Comparison of ENCODE assay signal across 9 cellular contexts in the genomic region with DNA sequence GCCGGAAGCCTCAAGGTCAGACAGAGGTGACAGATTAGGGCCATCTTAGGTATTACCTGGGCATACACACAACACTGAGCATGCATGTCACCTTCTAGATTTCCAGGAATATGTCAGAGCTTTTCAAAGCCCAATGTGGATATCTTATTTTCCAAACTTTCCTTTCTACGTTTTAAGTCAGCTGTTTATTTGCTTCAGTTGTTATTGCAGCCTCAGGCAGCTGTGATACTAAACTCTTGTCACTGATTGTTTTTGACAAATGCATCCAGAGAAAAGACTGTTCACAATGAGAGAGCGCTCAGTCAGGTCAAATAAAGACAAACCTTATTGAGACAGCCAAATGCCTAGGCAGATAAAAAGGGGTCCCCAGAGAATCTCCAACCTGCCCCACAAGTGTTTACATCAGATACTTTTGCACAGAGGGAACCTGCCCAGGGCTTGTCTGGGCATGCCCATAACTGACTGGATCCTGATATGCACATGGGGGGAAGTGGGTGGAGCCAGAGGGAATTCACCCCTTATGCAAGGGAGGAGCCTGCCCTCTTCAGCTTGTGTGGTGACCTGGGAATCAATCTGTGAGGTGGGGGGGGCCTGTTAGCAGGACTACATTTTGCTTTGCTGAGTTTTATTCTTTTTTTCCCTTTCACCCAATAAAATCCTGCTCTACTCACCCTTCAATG. TPM values are rescaled to one million over a fixed set of nuclear protein-coding genes. Genes with fewer than 3 reads are reported as not detected.
DNase-seq lines count a peak whose midpoint lies in the region; ATAC-seq and TF ChIP-seq lines count a peak whose summit lies in the region.
"Had no signal": no experiment of that assay in that cellular context is flagged by ENCODE, and none has a peak within 500 bp of the region (broad histone marks: within the 10 kb centered on the region; RNA-seq: fewer than 3 reads in every experiment).

No MANE protein-coding gene starts in this region.

- peak; percentile 99 for ATAC-seq in activated CD8-positive, alpha-beta T cell treated with anti-CD3 and anti-CD28 coated beads for 36 hours
- peak; percentile 99 for ATAC-seq in stimulated activated naive CD8-positive, alpha-beta T cell treated with anti-CD3 and anti-CD28 coated beads, Interleukin-15, amount 100 ng/mL, for 72 hours
- no peak for ATAC-seq in HG03196 (IDR thresholded peaks at IDR 0.05; ENCODE audit: unreplicated experiment)

- H3K36me3 ChIP-seq in breast epithelium (no peaks in the 10 kb centered on the region), OCI-LY7 (ENCODE audit: insufficient read depth, low read length) (peaks cover 90% of the 10 kb centered on the region)

- H3K27me3 ChIP-seq in breast epithelium = no peaks in the 10 kb centered on the region

- H3K4me3 Mint-ChIP-seq in MCF 10A (ENCODE audit: unreplicated experiment) = no peak overlapping the region
- H3K4me3 Mint-ChIP-seq in activated CD8-positive, alpha-beta T cell treated with anti-CD3 and anti-CD28 coated beads for 36 hours = no peak overlapping the region
- H3K4me3 Mint-ChIP-seq in stimulated activated naive CD8-positive, alpha-beta T cell treated with anti-CD3 and anti-CD28 coated beads, Interleukin-15, amount 100 ng/mL, for 72 hours = no peak overlapping the region

- no peak overlapping the region for H3K4me2 ChIP-seq in OCI-LY7 (ENCODE audit: low read length)

- H3K9me2 ChIP-seq in OCI-LY7 (ENCODE audit: insufficient read depth, low read length) = no peaks in the 10 kb centered on the region

- H3K27me3 Mint-ChIP-seq in MCF 10A (ENCODE audit: insufficient read depth, unreplicated experiment) = no peaks in the 10 kb centered on the region
- H3K27me3 Mint-ChIP-seq in activated CD8-positive, alpha-beta T cell treated with anti-CD3 and anti-CD28 coated beads for 36 hours = no peaks in the 10 kb centered on the region
- no peaks in the 10 kb centered on the region for H3K27me3 Mint-ChIP-seq in stimulated activated naive CD8-positive, alpha-beta T cell treated with anti-CD3 and anti-CD28 coated beads, Interleukin-15, amount 100 ng/mL, for 72 hours

- H2AFZ ChIP-seq in OCI-LY7 (ENCODE audit: low read length) = no peak overlapping the region

- no peak for TF ChIP-seq CTCF in MCF 10A (IDR thresholded peaks at IDR 0.05; ENCODE audit: unreplicated experiment)
- TF ChIP-seq CTCF in breast epithelium (IDR thresholded peaks at IDR 0.05) = no peak
- TF ChIP-seq CTCF in activated CD8-positive, alpha-beta T cell treated with anti-CD3 and anti-CD28 coated beads for 36 hours (IDR thresholded peaks at IDR 0.05) = no peak
- no peak for TF ChIP-seq CTCF in OCI-LY7 (conservative IDR thresholded peaks at IDR 0.05; ENCODE audit: low read length)

- H3K79me2 ChIP-seq in OCI-LY7 (ENCODE audit: insufficient read depth, low read depth, low read length) = no peaks in the 10 kb centered on the region

- BruUV-seq in MCF 10A (replicated peaks; lab: Mats Ljungman, UMichigan) = TSS peak; percentile 11
- BruUV-seq in OCI-LY7 (replicated peaks; lab: Mats Ljungman, UMichigan) = no TSS peak

- DNase-seq in MCF 10A (ENCODE audit: unreplicated experiment) (peak; percentile 57), breast epithelium (ENCODE audit: low spot score in 2 of 2) (no peak), HT1080 (ENCODE audit: low read depth) (peak; percentile 78), OCI-LY7 (ENCODE audit: low spot score) (no peak), activated gamma-delta T cell (lab: John Stamatoyannopoulos, UW) (no peak)
- peak; percentile 78 for DNase-seq in activated CD8-positive, alpha-beta T cell treated with anti-CD3 and anti-CD28 coated beads for 36 hours
- peak; percentile 38 to 72 for DNase-seq in stimulated activated naive CD8-positive, alpha-beta T cell treated with anti-CD3 and anti-CD28 coated beads, Interleukin-15, amount 100 ng/mL, for 72 hours

- H3K9me3 ChIP-seq in breast epithelium = peaks cover 22 to 53% of the 10 kb centered on the region in 2 donors
- H3K9me3 ChIP-seq in OCI-LY7 (ENCODE audit: low read length) = peaks cover 12% of the 10 kb centered on the region; the same call in 1 of the 2 replicates

- intact Hi-C loops in MCF 10A (cut with micrococcal nuclease) = no loop called here
- intact Hi-C loops in breast epithelium (cut with DNase I; ENCODE audit: low total_unique reads) = no loop called here
- intact Hi-C loops in activated CD8-positive, alpha-beta T cell treated with anti-CD3 and anti-CD28 coated beads for 36 hours (cut with micrococcal nuclease) = no loop called here
- intact Hi-C loops in OCI-LY7 (cut with micrococcal nuclease; ENCODE audit: unreplicated experiment) = no loop called here

- H3K27ac ChIP-seq in breast epithelium (no peak overlapping the region), OCI-LY7 (ENCODE audit: low read depth, low read length, poor library complexity, severe bottlenecking) (no peak overlapping the region)

- H3K4me1 Mint-ChIP-seq in MCF 10A (ENCODE audit: insufficient read depth, unreplicated experiment) = no peaks in the 10 kb centered on the region
- H3K4me1 Mint-ChIP-seq in activated CD8-positive, alpha-beta T cell treated with anti-CD3 and anti-CD28 coated beads for 36 hours (ENCODE audit: low read depth) = peaks cover 15% of the 10 kb centered on the region
- H3K4me1 Mint-ChIP-seq in stimulated activated naive CD8-positive, alpha-beta T cell treated with anti-CD3 and anti-CD28 coated beads, Interleukin-15, amount 100 ng/mL, for 72 hours = peaks cover 19% of the 10 kb centered on the region

- no peaks in the 10 kb centered on the region for H3K4me1 ChIP-seq in breast epithelium
- no peaks in the 10 kb centered on the region for H3K4me1 ChIP-seq in OCI-LY7 (ENCODE audit: insufficient read depth, low read length, poor library complexity, severe bottlenecking)

- no peaks in the 10 kb centered on the region for H4K20me1 ChIP-seq in OCI-LY7 (ENCODE audit: insufficient read depth, low read length)

- no peaks in the 10 kb centered on the region for H3K9me3 Mint-ChIP-seq in MCF 10A (ENCODE audit: unreplicated experiment)
- H3K9me3 Mint-ChIP-seq in activated CD8-positive, alpha-beta T cell treated with anti-CD3 and anti-CD28 coated beads for 36 hours = peaks cover 10% of the 10 kb centered on the region
- peaks cover 9 to 14% of the 10 kb centered on the region in 2 donors for H3K9me3 Mint-ChIP-seq in stimulated activated naive CD8-positive, alpha-beta T cell treated with anti-CD3 and anti-CD28 coated beads, Interleukin-15, amount 100 ng/mL, for 72 hours

- H3K36me3 Mint-ChIP-seq in MCF 10A (ENCODE audit: insufficient read depth, unreplicated experiment) = peaks cover 38% of the 10 kb centered on the region
- peaks cover 62% of the 10 kb centered on the region for H3K36me3 Mint-ChIP-seq in activated CD8-positive, alpha-beta T cell treated with anti-CD3 and anti-CD28 coated beads for 36 hours (ENCODE audit: low read depth)

- POLR2A ChIA-PET in MCF 10A (lab: Yijun Ruan, JAX) (interaction anchor here (0.6 to 2.1 kb wide), 7 partner anchors 9 to 1595 kb away, joined by 3 to 9 read pairs (median 3); a partner anchor contains a TSS), OCI-LY7 (lab: Charles Lee) (interaction anchor here (0.6 to 1.4 kb wide), 2 partner anchors 29 to 1269 kb away, joined by 3 to 5 read pairs; a partner anchor contains a TSS)
- POLR2A ChIA-PET in activated CD8-positive, alpha-beta T cell treated with anti-CD3 and anti-CD28 coated beads for 36 hours (lab: Charles Lee) = interaction anchor here (1.4 kb wide), 1 partner anchor 28 kb away, joined by 6 read pairs; no protein-coding TSS in a partner anchor

- no peak for TF ChIP-seq POLR2A in breast epithelium (IDR thresholded peaks at IDR 0.05)

- H3K4me3 ChIP-seq in breast epithelium = no peak overlapping the region
- H3K4me3 ChIP-seq in OCI-LY7 (ENCODE audit: low read depth, low read length, poor library complexity, severe bottlenecking) = no peak overlapping the region
- H3K4me3 ChIP-seq: lung had no signal

- H3K27ac Mint-ChIP-seq in MCF 10A (ENCODE audit: low read depth, unreplicated experiment) = peak overlapping the region; percentile 91
- H3K27ac Mint-ChIP-seq in activated CD8-positive, alpha-beta T cell treated with anti-CD3 and anti-CD28 coated beads for 36 hours = peak overlapping the region; percentile 71
- H3K27ac Mint-ChIP-seq in stimulated activated naive CD8-positive, alpha-beta T cell treated with anti-CD3 and anti-CD28 coated beads, Interleukin-15, amount 100 ng/mL, for 72 hours = peak overlapping the region; percentile 77 to 97

- CTCF ChIA-PET in MCF 10A (lab: Yijun Ruan, JAX) = interaction anchor here (2.1 kb wide), 1 partner anchor 28 kb away, joined by 10 read pairs; a partner anchor contains a TSS
- CTCF ChIA-PET in activated CD8-positive, alpha-beta T cell treated with anti-CD3 and anti-CD28 coated beads for 36 hours (lab: Charles Lee) = interaction anchor here (0.7 to 3.1 kb wide), 3 partner anchors 12 to 28 kb away, joined by 3 to 10 read pairs (median 5); a partner anchor contains a TSS
- CTCF ChIA-PET in OCI-LY7 (lab: Charles Lee; ENCODE audit: unreplicated experiment) = no interaction called here

RNA-seq across cellular contexts. Expression of a gene that starts 28.5 kb away (rescaled TPM):
- 45.2 and 56.5 TPM in 2 replicates for total RNA-seq in MCF 10A (2022)
- 10 to 100 TPM; 39.0 to 45.1 (median 39.8) TPM for total RNA-seq in breast epithelium
- 45.3 and 48.1 TPM in 2 replicates for total RNA-seq in HT1080 (2014; rRNA removed; shearing (Covaris generic))
- polyA plus RNA-seq in HT1080 (2015; cell fraction: cytosol; rRNA removed) = 58.8 and 61.3 TPM in 2 replicates
- polyA plus RNA-seq in HT1080 (2015; cell fraction: nucleus; rRNA removed) = 29.5 and 29.9 TPM in 2 replicates
- total RNA-seq in activated CD8-positive, alpha-beta T cell treated with anti-CD3 and anti-CD28 coated beads for 36 hours = 10 to 100 TPM; 53.6 to 57.2 TPM
- 25.2 and 31.1 TPM in 2 replicates for total RNA-seq in OCI-LY7 (2014; rRNA removed; shearing (Covaris generic))
- 53.1 and 57.0 TPM in 2 replicates for total RNA-seq in OCI-LY7 (2022)

RNA-seq across cellular contexts. Expression of a gene that starts 28.9 kb away (rescaled TPM):
- total RNA-seq in MCF 10A (2022) (12.0 and 21.6 TPM in 2 replicates), breast epithelium (10 to 100 TPM in 1 of 3 donors, 1 to 10 TPM in 2; 8.0 to 12.1 (median 8.2) TPM), OCI-LY7 (2022) (15.9 and 17.8 TPM in 2 replicates)
- total RNA-seq in HT1080 (2014; rRNA removed; shearing (Covaris generic)) = 60.7 and 67.0 TPM in 2 replicates
- 65.0 and 69.2 TPM in 2 replicates for polyA plus RNA-seq in HT1080 (2015; cell fraction: cytosol; rRNA removed)
- polyA plus RNA-seq in HT1080 (2015; cell fraction: nucleus; rRNA removed) = 21.0 and 22.5 TPM in 2 replicates
- 10 to 100 TPM; 22.8 to 23.5 TPM for total RNA-seq in activated CD8-positive, alpha-beta T cell treated with anti-CD3 and anti-CD28 coated beads for 36 hours
- total RNA-seq in OCI-LY7 (2014; rRNA removed; shearing (Covaris generic)) = 19.3 and 26.8 TPM in 2 replicates

Comparison
In these comparisons a context has a peak if more than half of its experiments do, and no peak if none do; other contexts are left out.
1. DNase-seq: peak in MCF 10A (single experiment), HT1080 (single experiment), activated CD8-positive, alpha-beta T cell treated with anti-CD3 and anti-CD28 coated beads for 36 hours (single experiment) and stimulated activated naive CD8-positive, alpha-beta T cell treated with anti-CD3 and anti-CD28 coated beads, Interleukin-15, amount 100 ng/mL, for 72 hours (2 of 2); none in breast epithelium (0 of 2), OCI-LY7 (single experiment) and activated gamma-delta T cell (single experiment).
2. Peak in every context shown above with its lines, with median percentiles within 50 percentile points of each other: H3K27ac Mint-ChIP-seq.